Comparison of ENCODE assay signal across 8 cellular contexts in the genomic region with DNA sequence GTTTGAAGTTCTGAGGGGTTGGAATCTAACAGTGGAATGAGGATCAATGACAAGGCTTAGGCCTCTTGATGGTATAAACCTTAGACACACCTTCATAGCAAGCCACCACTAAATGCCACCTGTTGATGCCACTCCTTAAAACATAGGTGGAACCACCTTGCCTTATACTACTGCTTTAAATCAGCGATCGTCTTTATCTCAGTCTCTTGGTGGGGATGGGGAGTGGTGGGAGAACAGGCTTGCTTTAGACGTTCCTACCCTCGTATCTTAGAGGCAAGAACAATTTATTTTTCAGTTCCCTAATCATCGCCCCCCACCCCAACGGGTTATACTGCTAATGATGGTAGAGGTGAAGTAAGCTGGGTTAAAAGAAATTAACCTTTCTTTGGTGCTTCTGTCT. TPM values are rescaled to one million over a fixed set of nuclear protein-coding genes. Genes with fewer than 3 reads are reported as not detected.
DNase-seq lines count a peak whose midpoint lies in the region; ATAC-seq and TF ChIP-seq lines count a peak whose summit lies in the region.

No MANE protein-coding gene starts in this region.

- POLR2A ChIA-PET in CD4-positive, alpha-beta memory T cell (lab: Charles Lee; ENCODE audit: partially characterized antibody), result interaction anchor here (1.1 to 5.7 kb wide), 4 partner anchors 16 to 277 kb away, joined by 3 to 73 read pairs (median 5); a partner anchor contains a TSS

- H3K27me3 Mint-ChIP-seq in CD4-positive, alpha-beta memory T cell, result no peaks in the 10 kb centered on the region
- no peaks in the 10 kb centered on the region for H3K27me3 Mint-ChIP-seq in effector memory CD8-positive, alpha-beta T cell

- H4K20me1 ChIP-seq in osteoblast (ENCODE audit: insufficient read depth, low read length), result peaks cover 30% of the 10 kb centered on the region

- H3K36me3 ChIP-seq in CD4-positive, alpha-beta memory T cell (ENCODE audit: insufficient read depth, low read length), result no peaks in the 10 kb centered on the region
- no peaks in the 10 kb centered on the region for H3K36me3 ChIP-seq in osteoblast (ENCODE audit: insufficient read depth, low read length)

- H3K4me1 ChIP-seq in CD4-positive, alpha-beta memory T cell (ENCODE audit: insufficient read depth, low read length), result peaks cover 66% of the 10 kb centered on the region
- H3K4me1 ChIP-seq in osteoblast (ENCODE audit: insufficient read depth, low read length), result peaks cover 29% of the 10 kb centered on the region

- H3K9me3 Mint-ChIP-seq in CD4-positive, alpha-beta memory T cell, result no peaks in the 10 kb centered on the region
- no peaks in the 10 kb centered on the region for H3K9me3 Mint-ChIP-seq in effector memory CD8-positive, alpha-beta T cell

- H3K79me2 ChIP-seq in osteoblast (ENCODE audit: insufficient read depth, low read length), result peaks cover 77% of the 10 kb centered on the region

- H3K27me3 ChIP-seq in CD4-positive, alpha-beta memory T cell (ENCODE audit: insufficient read depth, low read length), result no peaks in the 10 kb centered on the region
- no peaks in the 10 kb centered on the region for H3K27me3 ChIP-seq in osteoblast (ENCODE audit: insufficient read depth, low read length)

- TF ChIP-seq CTCF in NB4 (IDR thresholded peaks at IDR 0.05; ENCODE audit: low read depth, low read length), result no peak
- TF ChIP-seq CTCF in osteoblast (IDR thresholded peaks at IDR 0.05; ENCODE audit: extremely low read depth, low read depth, low read length), result no peak

- H3K27ac ChIP-seq in CD4-positive, alpha-beta memory T cell (ENCODE audit: low read depth, low read length), result no peak overlapping the region
- H3K27ac ChIP-seq in osteoblast (ENCODE audit: low read depth, low read length), result no peak overlapping the region

- TF ChIP-seq POLR2A in NB4 (IDR thresholded peaks at IDR 0.05; ENCODE audit: extremely low read depth, insufficient read length), result no peak

- intact Hi-C loops in CD4-positive, alpha-beta memory T cell (cut with micrococcal nuclease), result no loop called here

- no peak for ATAC-seq in effector memory CD8-positive, alpha-beta T cell (replicated peaks)
- ATAC-seq in GM18498 (IDR thresholded peaks at IDR 0.05; ENCODE audit: unreplicated experiment), result no peak

- H3K4me3 ChIP-seq in CD4-positive, alpha-beta memory T cell (ENCODE audit: low read length in 2 of 2), result peak overlapping the region in 1 of 2 donors; percentile 71
- peak overlapping the region; percentile 79 for H3K4me3 ChIP-seq in NB4 (ENCODE audit: low read depth, low read length)
- peak overlapping the region; percentile 99 for H3K4me3 ChIP-seq in osteoblast (ENCODE audit: insufficient read depth, low read length)

- peaks cover 55 to 84% (median 70%) of the 10 kb centered on the region in 4 donors for H3K4me1 Mint-ChIP-seq in CD4-positive, alpha-beta memory T cell
- H3K4me1 Mint-ChIP-seq in effector memory CD8-positive, alpha-beta T cell (ENCODE audit: low read depth in 2 of 2), result peaks cover 45 to 66% of the 10 kb centered on the region in 2 donors

- H3K27ac Mint-ChIP-seq in CD4-positive, alpha-beta memory T cell, result peak overlapping the region in 5 of 7 donors; percentile 94 to 99 (median 99)
- peak overlapping the region in 1 of 2 donors; percentile 55 for H3K27ac Mint-ChIP-seq in effector memory CD8-positive, alpha-beta T cell

- H3K36me3 Mint-ChIP-seq in CD4-positive, alpha-beta memory T cell, result peaks cover 5 to 23% of the 10 kb centered on the region in 2 donors
- H3K36me3 Mint-ChIP-seq in effector memory CD8-positive, alpha-beta T cell (ENCODE audit: insufficient read depth), result peaks cover 28% of the 10 kb centered on the region

- CTCF ChIA-PET in CD4-positive, alpha-beta memory T cell (lab: Charles Lee; ENCODE audit: partially characterized antibody), result no interaction called here

- H3K4me2 ChIP-seq in osteoblast (ENCODE audit: insufficient read depth, low read length), result peak overlapping the region; percentile 98

- H2AFZ ChIP-seq in osteoblast (ENCODE audit: low read length), result no peak overlapping the region

- H3K9me3 ChIP-seq in CD4-positive, alpha-beta memory T cell (ENCODE audit: control insufficient read depth in 1 of 2, low read length in 2 of 2), result no peaks in the 10 kb centered on the region
- H3K9me3 ChIP-seq in osteoblast (ENCODE audit: low read depth, low read length), result no peaks in the 10 kb centered on the region

- H3K4me3 Mint-ChIP-seq in CD4-positive, alpha-beta memory T cell, result peak overlapping the region; percentile 95 to 99 (median 97)
- peak overlapping the region; percentile 95 to 99 for H3K4me3 Mint-ChIP-seq in effector memory CD8-positive, alpha-beta T cell

- no peak for DNase-seq in CD4-positive, alpha-beta memory T cell
- DNase-seq in NB4 (ENCODE audit: low read depth) (no peak), osteoblast (ENCODE audit: insufficient read length, low spot score, missing footprints) (no peak), NCI-H128 (lab: John Stamatoyannopoulos, UW; ENCODE audit: unreplicated experiment) (no peak), EL (no peak)
- DNase-seq in effector memory CD8-positive, alpha-beta T cell, result no peak
- DNase-seq in activated CD4-positive, CD25-positive, alpha-beta regulatory T cell treated with anti-CD3 and anti-CD28 coated beads, Interleukin-2, amount 50 U/mL, for 72 hours, result no peak

RNA-seq across cellular contexts. Expression of a gene that starts 1.3 kb away (rescaled TPM):
- total RNA-seq in CD4-positive, alpha-beta memory T cell, result 10 to 100 TPM; 16.4 to 16.6 TPM
- 10 to 100 TPM in 1 of 2 donors, 1 to 10 TPM in 1; 9.4 to 10.3 TPM for polyA plus RNA-seq in CD4-positive, alpha-beta memory T cell
- 24.2 and 24.6 TPM in 2 replicates for total RNA-seq in osteoblast
